15 cellular contexts compared by ENCODE assay signal in the genomic region with DNA sequence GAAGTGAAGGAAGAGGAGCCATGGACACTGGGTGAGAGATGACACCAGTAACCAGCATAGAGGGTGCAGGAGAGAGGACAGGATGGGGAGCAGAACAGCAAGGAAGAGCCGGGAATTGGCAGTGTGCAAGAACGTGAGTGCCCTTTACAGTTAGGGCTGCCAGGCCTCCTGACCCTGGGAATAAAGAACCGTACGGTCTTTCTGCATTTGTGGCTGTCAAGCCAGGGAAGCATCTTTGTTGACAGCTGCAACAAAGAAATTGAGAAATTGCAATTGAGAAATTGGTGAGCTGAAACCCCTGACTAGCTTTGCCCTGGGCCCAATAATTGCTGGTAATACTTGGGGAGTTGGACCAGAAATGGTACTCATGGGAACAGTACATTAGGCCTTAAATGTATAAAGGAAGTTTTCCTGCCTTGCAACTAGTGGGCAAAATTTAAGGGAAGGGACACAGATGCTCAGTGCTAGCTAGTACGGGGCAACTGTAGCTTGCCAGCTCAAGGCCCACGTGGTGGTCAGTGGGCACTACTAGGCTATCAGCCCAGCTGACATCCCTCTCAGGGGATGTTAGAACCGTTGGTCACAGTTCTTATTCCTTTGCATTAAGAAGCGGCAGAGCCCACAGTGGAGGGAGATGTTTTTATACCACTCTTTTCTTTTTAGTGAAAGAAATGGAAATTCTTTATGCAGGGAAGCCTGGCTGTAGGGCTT. TPM values are rescaled to one million over a fixed set of nuclear protein-coding genes. Genes with fewer than 3 reads are reported as not detected.
DNase-seq lines count a peak whose midpoint lies in the region; ATAC-seq and TF ChIP-seq lines count a peak whose summit lies in the region.
"Had no signal": no experiment of that assay in that cellular context is flagged by ENCODE, and none has a peak within 500 bp of the region (broad histone marks: within the 10 kb centered on the region; RNA-seq: fewer than 3 reads in every experiment).

No MANE protein-coding gene starts in this region.

- TF ChIP-seq CTCF in IMR-90 (conservative IDR thresholded peaks at IDR 0.05; ENCODE audit: low read depth, low read length), result no peak

- no peak overlapping the region for H2AFZ ChIP-seq in IMR-90 (replicated peaks; ENCODE audit: low read length, poor library complexity)
- no peak overlapping the region for H2AFZ ChIP-seq in mesenchymal stem cell (ENCODE audit: low read depth, low read length)

- H2BK15ac ChIP-seq in IMR-90 (ENCODE audit: low read depth, low read length), result no peak overlapping the region
- no peak overlapping the region for H2BK15ac ChIP-seq in mesenchymal stem cell (ENCODE audit: low read depth, poor library complexity, severe bottlenecking)

- H3K18ac ChIP-seq in IMR-90 (ENCODE audit: low read depth, low read length), result no peak overlapping the region
- H3K18ac ChIP-seq in mesenchymal stem cell (ENCODE audit: low read depth in 1 of 2, low read length in 2 of 2), result no peak overlapping the region

- H2BK12ac ChIP-seq in mesenchymal stem cell (ENCODE audit: low read length in 2 of 2), result no peak overlapping the region

- dilution Hi-C loops in IMR-90 (cut with HindIII; ENCODE audit: low sequenced_read_pairs, unreplicated experiment), result no loop called here

- H3K23ac ChIP-seq in IMR-90 (ENCODE audit: low read depth, low read length) (no peak overlapping the region), mesenchymal stem cell (ENCODE audit: low read length in 2 of 2) (no peak overlapping the region)

- intact Hi-C loops in IMR-90 (cut with micrococcal nuclease), result no loop called here
- intact Hi-C loops in aorta (cut with DNase I), result no loop called here
- intact Hi-C loops in activated T-helper 2 cell treated with anti-CD3 and anti-CD28 coated beads, Interferon-gamma antibody, Interleukin-2, Interleukin-4, amounts not matched to agents 10 μg/mL and 5 μg/mL and 100 μg/mL, durations not matched to agents 14 hours and 24 hours and 36 hours (cut with micrococcal nuclease), result no loop called here

- H3K27ac Mint-ChIP-seq in activated T-helper 2 cell treated with anti-CD3 and anti-CD28 coated beads, Interferon-gamma antibody, Interleukin-2, Interleukin-4, amounts not matched to agents 10 μg/mL and 5 μg/mL and 100 μg/mL, durations not matched to agents 14 hours and 24 hours and 36 hours, result no peak overlapping the region

- H4K8ac ChIP-seq in IMR-90 (ENCODE audit: low read depth in 2 of 2, low read length in 2 of 2), result no peak overlapping the region
- peak overlapping the region; percentile 84 for H4K8ac ChIP-seq in mesenchymal stem cell (ENCODE audit: low read length)

- no peak for DNase-seq in IMR-90
- DNase-seq in mesenchymal stem cell, result no peak
- DNase-seq in aorta, result no peak
- DNase-seq in activated T-helper 2 cell treated with anti-CD3 and anti-CD28 coated beads, Interferon-gamma antibody, Interleukin-2, Interleukin-4, amounts not matched to agents 10 μg/mL and 5 μg/mL and 100 μg/mL, durations not matched to agents 14 hours and 24 hours and 36 hours (ENCODE audit: low spot score), result no peak
- DNase-seq: BE2C; CD4-positive, alpha-beta memory T cell; COR-L47; DMS153; DMS79 treated with DMSO at 0.1 percent for 48 hours; EL had no signal

- H3K14ac ChIP-seq in IMR-90 (replicated peaks; ENCODE audit: low read depth, low read length) (0 out of 2 replicates have a peak overlapping the region, but pooled peaks have one; percentile 14), mesenchymal stem cell (ENCODE audit: low read length in 2 of 2) (no peak overlapping the region)

- no peaks in the 10 kb centered on the region for H3K9me3 ChIP-seq in IMR-90 (ENCODE audit: control insufficient read depth, insufficient read depth, low read length)
- H3K9me3 ChIP-seq in mesenchymal stem cell (ENCODE audit: control insufficient read depth, low read length), result no peaks in the 10 kb centered on the region
- H3K9me3 ChIP-seq in aorta (ENCODE audit: control insufficient read depth, low read length), result no peaks in the 10 kb centered on the region
- H3K9me3 ChIP-seq: A549, BE2C had no signal

- H3K36me3 ChIP-seq in IMR-90 (ENCODE audit: control insufficient read depth, insufficient read depth, low read length) (peaks cover 33% of the 10 kb centered on the region), mesenchymal stem cell (ENCODE audit: control insufficient read depth in 1 of 2, insufficient read depth in 2 of 2, low read depth in 1 of 2, low read length in 2 of 2) (peaks cover 25 to 36% of the 10 kb centered on the region in 2 experiments), aorta (ENCODE audit: control insufficient read depth in 1 of 2, insufficient read depth in 2 of 2, low read length in 1 of 2) (no peaks in the 10 kb centered on the region)

- H3K9me3 Mint-ChIP-seq in activated T-helper 2 cell treated with anti-CD3 and anti-CD28 coated beads, Interferon-gamma antibody, Interleukin-2, Interleukin-4, amounts not matched to agents 10 μg/mL and 5 μg/mL and 100 μg/mL, durations not matched to agents 14 hours and 24 hours and 36 hours, result no peaks in the 10 kb centered on the region

- in situ Hi-C loops in IMR-90 (cut with MboI; ENCODE audit: low sequenced_read_pairs), result no loop called here

- TF ChIP-seq RAD21 in IMR-90 (IDR thresholded peaks at IDR 0.05; ENCODE audit: low read length), result no peak

- no peak overlapping the region for H4K5ac ChIP-seq in IMR-90 (ENCODE audit: low read depth, low read length)

- CTCF ChIA-PET in IMR-90 (lab: Yijun Ruan, JAX), result no interaction called here

- no peak overlapping the region for H2AK9ac ChIP-seq in IMR-90 (replicated peaks; ENCODE audit: low read depth, low read length, poor library complexity)

- H3K56ac ChIP-seq in IMR-90 (ENCODE audit: extremely low read depth, insufficient read depth, low read length), result no peak overlapping the region

- H3K27me3 Mint-ChIP-seq in activated T-helper 2 cell treated with anti-CD3 and anti-CD28 coated beads, Interferon-gamma antibody, Interleukin-2, Interleukin-4, amounts not matched to agents 10 μg/mL and 5 μg/mL and 100 μg/mL, durations not matched to agents 14 hours and 24 hours and 36 hours (ENCODE audit: low read depth), result no peaks in the 10 kb centered on the region
- H3K27me3 Mint-ChIP-seq: CD4-positive, alpha-beta memory T cell had no signal

- H3K27me3 ChIP-seq in IMR-90 (ENCODE audit: control insufficient read depth, insufficient read depth, low read length), result no peaks in the 10 kb centered on the region
- H3K27me3 ChIP-seq in mesenchymal stem cell (ENCODE audit: control insufficient read depth in 1 of 2, insufficient read depth in 1 of 2, low read length in 2 of 2), result no peaks in the 10 kb centered on the region
- H3K27me3 ChIP-seq in aorta (ENCODE audit: control insufficient read depth in 1 of 2, insufficient read depth in 2 of 2, low read length in 1 of 2), result no peaks in the 10 kb centered on the region
- H3K27me3 ChIP-seq: BE2C had no signal

- H3K4me1 ChIP-seq in IMR-90 (ENCODE audit: control insufficient read depth, insufficient read depth, low read length) (peaks cover 10% of the 10 kb centered on the region), mesenchymal stem cell (ENCODE audit: control insufficient read depth, insufficient read depth, low read depth, low read length) (peaks cover 5% of the 10 kb centered on the region), aorta (ENCODE audit: control insufficient read depth in 1 of 2, insufficient read depth in 2 of 2, low read length in 2 of 2) (no peaks in the 10 kb centered on the region)

- no peak overlapping the region for H3K4me2 ChIP-seq in IMR-90 (ENCODE audit: low read depth, low read length)
- H3K4me2 ChIP-seq in mesenchymal stem cell (ENCODE audit: low read length, poor library complexity, severe bottlenecking), result no peak overlapping the region
- H3K4me2 ChIP-seq: A549 had no signal

- no peak overlapping the region for H2BK5ac ChIP-seq in IMR-90 (ENCODE audit: low read depth, low read length, poor library complexity, severe bottlenecking)
- no peak overlapping the region for H2BK5ac ChIP-seq in mesenchymal stem cell (ENCODE audit: low read depth, low read length, poor library complexity, severe bottlenecking)

- H2BK120ac ChIP-seq in IMR-90 (ENCODE audit: low read depth, low read length) (no peak overlapping the region), mesenchymal stem cell (ENCODE audit: low read depth, low read length) (no peak overlapping the region)

- H3K4me1 Mint-ChIP-seq in activated T-helper 2 cell treated with anti-CD3 and anti-CD28 coated beads, Interferon-gamma antibody, Interleukin-2, Interleukin-4, amounts not matched to agents 10 μg/mL and 5 μg/mL and 100 μg/mL, durations not matched to agents 14 hours and 24 hours and 36 hours (ENCODE audit: low read depth), result peaks cover 39% of the 10 kb centered on the region

- POLR2A ChIA-PET in IMR-90 (lab: Charles Lee; ENCODE audit: unreplicated experiment), result no interaction called here

- H4K91ac ChIP-seq in IMR-90 (ENCODE audit: insufficient read depth, low read depth, low read length) (no peak overlapping the region), mesenchymal stem cell (ENCODE audit: low read length) (no peak overlapping the region)

- peaks cover 12% of the 10 kb centered on the region for H4K20me1 ChIP-seq in IMR-90 (ENCODE audit: insufficient read depth, low read length)

- H3K36me3 Mint-ChIP-seq in activated T-helper 2 cell treated with anti-CD3 and anti-CD28 coated beads, Interferon-gamma antibody, Interleukin-2, Interleukin-4, amounts not matched to agents 10 μg/mL and 5 μg/mL and 100 μg/mL, durations not matched to agents 14 hours and 24 hours and 36 hours (ENCODE audit: low read depth), result peaks cover 30% of the 10 kb centered on the region

- H3K4ac ChIP-seq in IMR-90 (ENCODE audit: low read depth, low read length) (no peak overlapping the region), mesenchymal stem cell (ENCODE audit: low read depth in 1 of 2, low read length in 2 of 2) (no peak overlapping the region)

- ATAC-seq in IMR-90 (ENCODE audit: low read depth) (no peak), aorta (ENCODE audit: low FRiP score) (peak; percentile 42), HG02798 (IDR thresholded peaks at IDR 0.05; ENCODE audit: poor library complexity, unreplicated experiment) (no peak), GM21360 (IDR thresholded peaks at IDR 0.05; ENCODE audit: unreplicated experiment) (no peak)

- TF ChIP-seq POLR2A in IMR-90 (IDR thresholded peaks at IDR 0.05; ENCODE audit: low read depth, low read length), result no peak

- H2AK5ac ChIP-seq in IMR-90 (ENCODE audit: low read depth, low read length) (no peak overlapping the region), mesenchymal stem cell (ENCODE audit: low read length, severe bottlenecking) (no peak overlapping the region)

- H3K4me3 ChIP-seq in IMR-90 (ENCODE audit: insufficient read depth, low read depth, low read length) (no peak overlapping the region), mesenchymal stem cell (ENCODE audit: insufficient read depth in 1 of 2, low read depth in 1 of 2, low read length in 2 of 2) (no peak overlapping the region), aorta (ENCODE audit: low read length in 2 of 2) (no peak overlapping the region)
- H3K4me3 ChIP-seq: A549 had no signal

- WGBS in IMR-90 (ENCODE audit: extremely low coverage in 2 of 2, insufficient read length in 1 of 2), 2 experiments, result 87% methylated on average over 6 of the region's 8 CpGs; no CpG with 5 or more reads in 1 of the 2 experiments
- WGBS in mesenchymal stem cell, result 95% methylated on average over 8 of the region's 8 CpGs
- 84 to 85% methylated on average over 8 of the region's 8 CpGs for WGBS in aorta, 2 donors

- H3K27ac ChIP-seq in IMR-90 (ENCODE audit: insufficient read depth, low read length), result no peak overlapping the region
- H3K27ac ChIP-seq in angular gyrus (ENCODE audit: low read depth, low read length), result peak overlapping the region; percentile 12
- H3K27ac ChIP-seq in mesenchymal stem cell (ENCODE audit: low read length, poor library complexity, severe bottlenecking), result no peak overlapping the region
- H3K27ac ChIP-seq in aorta (ENCODE audit: low read depth in 1 of 2, low read length in 2 of 2), result no peak overlapping the region
- H3K27ac ChIP-seq: A549, C4-2B had no signal

- BruUV-seq in IMR-90 (replicated peaks; lab: Mats Ljungman, UMichigan), result no TSS peak

- H3K9ac ChIP-seq in IMR-90 (ENCODE audit: low read depth, low read length) (no peak overlapping the region), mesenchymal stem cell (ENCODE audit: low read length) (no peak overlapping the region)

- H3K79me1 ChIP-seq in IMR-90 (ENCODE audit: low read depth in 1 of 2, low read length in 2 of 2) (peaks cover 28 to 71% of the 10 kb centered on the region in 2 experiments), mesenchymal stem cell (replicated peaks; ENCODE audit: low read length, poor library complexity, severe bottlenecking) (peaks cover 25% of the 10 kb centered on the region)

- H2BK20ac ChIP-seq in IMR-90 (ENCODE audit: low read depth, low read length), result no peak overlapping the region

- H3K4me3 Mint-ChIP-seq in activated T-helper 2 cell treated with anti-CD3 and anti-CD28 coated beads, Interferon-gamma antibody, Interleukin-2, Interleukin-4, amounts not matched to agents 10 μg/mL and 5 μg/mL and 100 μg/mL, durations not matched to agents 14 hours and 24 hours and 36 hours (ENCODE audit: low read depth), result no peak overlapping the region
- H3K4me3 Mint-ChIP-seq: CD4-positive, alpha-beta memory T cell had no signal

- H3K9me1 ChIP-seq in IMR-90 (ENCODE audit: insufficient read depth, low read length), result peaks cover 24% of the 10 kb centered on the region

RNA-seq across cellular contexts. Expression of a gene that starts 56.6 kb away (rescaled TPM):
- total RNA-seq in IMR-90 (2012; rRNA removed), result 10.4 and 12.8 TPM in 2 replicates
- 6.7 and 7.1 TPM in 2 replicates for polyA plus RNA-seq in IMR-90 (2012; rRNA removed)
- polyA plus RNA-seq in IMR-90 (2012; cell fraction: cytosol; rRNA removed), result 3.7 and 4.3 TPM in 2 replicates
- 5.6 and 8.1 TPM in 2 replicates for polyA plus RNA-seq in IMR-90 (2012; cell fraction: nucleus; rRNA removed; ENCODE audit: low replicate concordance)
- 6.8 TPM for polyA plus RNA-seq in mesenchymal stem cell (2013, experiment 1 of 2)
- polyA plus RNA-seq in mesenchymal stem cell (2013, experiment 2 of 2), result 8.0 TPM
- 10 to 100 TPM; 13.9 to 14.4 TPM for total RNA-seq in aorta
- polyA plus RNA-seq in aorta, result 10 to 100 TPM; 16.4 to 19.9 TPM
- 12.3 and 14.1 TPM in 2 replicates for total RNA-seq in activated T-helper 2 cell treated with anti-CD3 and anti-CD28 coated beads, Interferon-gamma antibody, Interleukin-2, Interleukin-4, amounts not matched to agents 10 μg/mL and 5 μg/mL and 100 μg/mL, durations not matched to agents 14 hours and 24 hours and 36 hours
